In genomic region chr14:88823968-88824313, GRCh38 we compare ENCODE assay signal across 8 cellular contexts. TPM values are rescaled to one million over a fixed set of nuclear protein-coding genes. Genes with fewer than 3 reads are reported as not detected.
A peak's percentile ranks its signal among the peaks of the same experiment; 100 is the strongest.
DNase-seq lines count a peak whose midpoint lies in the region; ATAC-seq and TF ChIP-seq lines count a peak whose summit lies in the region.

No MANE protein-coding gene starts in this region.

- no peak for ATAC-seq in Right ventricle myocardium superior (ENCODE audit: poor library complexity)
- no peak for ATAC-seq in effector memory CD8-positive, alpha-beta T cell (replicated peaks)

- no peaks in the 10 kb centered on the region for H3K36me3 Mint-ChIP-seq in effector memory CD8-positive, alpha-beta T cell (ENCODE audit: insufficient read depth)

- H3K4me1 ChIP-seq in left ventricle myocardium inferior (peaks cover 17% of the 10 kb centered on the region), ovary (ENCODE audit: insufficient read depth) (peaks cover 14% of the 10 kb centered on the region)

- H3K27me3 Mint-ChIP-seq in effector memory CD8-positive, alpha-beta T cell, result peaks cover 13 to 19% of the 10 kb centered on the region in 2 donors

- H3K9me3 ChIP-seq in left ventricle myocardium inferior (replicated peaks) (no peaks in the 10 kb centered on the region), ovary (no peaks in the 10 kb centered on the region)

- H3K27ac Mint-ChIP-seq in effector memory CD8-positive, alpha-beta T cell, result peak overlapping the region; percentile 97 to 98

- intact Hi-C loops in left ventricle myocardium inferior (cut with micrococcal nuclease), result no loop called here
- intact Hi-C loops in Right ventricle myocardium superior (cut with DNase I), result no loop called here
- intact Hi-C loops in ovary (cut with DNase I), result no loop called here

- WGBS in ovary, 3 donors, result 3 to 7% (median 6%) methylated on average over 9 of the region's 9 CpGs

- peaks cover 5% of the 10 kb centered on the region for H3K27me3 ChIP-seq in left ventricle myocardium inferior (ENCODE audit: low read depth)
- no peaks in the 10 kb centered on the region for H3K27me3 ChIP-seq in ovary

- H3K9me3 Mint-ChIP-seq in effector memory CD8-positive, alpha-beta T cell, result no peaks in the 10 kb centered on the region

- H3K4me3 ChIP-seq in left ventricle myocardium inferior (peak overlapping the region; percentile 88), ovary (peak overlapping the region; percentile 69)
- H3K4me3 ChIP-seq in Jurkat, Clone E6-1 (ENCODE audit: low read length), result peak overlapping the region; percentile 90

- DNase-seq in left ventricle myocardium inferior (no peak), Right ventricle myocardium superior (no peak), ovary (no peak), C1 segment of cervical spinal cord (lab: John Stamatoyannopoulos, UW) (no peak)
- no peak for DNase-seq in Jurkat, Clone E6-1 (ENCODE audit: low read depth, low spot score)
- no peak for DNase-seq in effector memory CD8-positive, alpha-beta T cell
- no peak for DNase-seq in activated CD4-positive, alpha-beta T cell treated with anti-CD3 and anti-CD28 coated beads, Interleukin-2, amount 50 U/mL, for 4 hours
- DNase-seq in stimulated activated CD4-positive, alpha-beta T cell treated with anti-CD3 and anti-CD28 coated beads, Interleukin-2, amount 100 ng/mL, for 24 hours, result no peak

- H3K27ac ChIP-seq in left ventricle myocardium inferior (replicated peaks) (peak overlapping the region; percentile 94), ovary (peak overlapping the region; percentile 76 to 87)

- H3K36me3 ChIP-seq in left ventricle myocardium inferior, result no peaks in the 10 kb centered on the region
- no peaks in the 10 kb centered on the region for H3K36me3 ChIP-seq in ovary

- no peak for TF ChIP-seq CTCF in left ventricle myocardium inferior (IDR thresholded peaks at IDR 0.05; ENCODE audit: borderline replicate concordance)
- TF ChIP-seq CTCF in ovary (IDR thresholded peaks at IDR 0.05), result no peak

- H3K4me1 Mint-ChIP-seq in effector memory CD8-positive, alpha-beta T cell (ENCODE audit: low read depth in 2 of 2), result peaks cover 8 to 12% of the 10 kb centered on the region in 2 donors

- peak overlapping the region; percentile 69 to 80 for H3K4me3 Mint-ChIP-seq in effector memory CD8-positive, alpha-beta T cell

- TF ChIP-seq POLR2A in ovary (IDR thresholded peaks at IDR 0.05), result no peak

- TF ChIP-seq EP300 in ovary (IDR thresholded peaks at IDR 0.05), result no peak

RNA-seq across cellular contexts. Expression of gene TTC8, which starts 0.5 kb away (rescaled TPM):
- total RNA-seq in left ventricle myocardium inferior (8.9 TPM), Right ventricle myocardium superior (5.2 TPM), ovary (10 to 100 TPM; 40.3 to 98.1 (median 73.2) TPM)
- polyA plus RNA-seq in Jurkat, Clone E6-1 (2012; ENCODE audit: insufficient read depth, insufficient read length), result 5.8 TPM
- 10 to 100 TPM; 50.7 to 66.4 TPM for polyA plus RNA-seq in ovary

RNA-seq across cellular contexts. Expression of gene EML5, which starts 31.2 kb away (rescaled TPM):
- total RNA-seq in left ventricle myocardium inferior, result 0.36 TPM
- 0.16 TPM for total RNA-seq in Right ventricle myocardium superior
- polyA plus RNA-seq in Jurkat, Clone E6-1 (2012; ENCODE audit: insufficient read depth, insufficient read length), result 3.3 TPM
- 10 to 100 TPM in 6 of 7 donors, 1 to 10 TPM in 1; 8.5 to 86.5 (median 37.0) TPM for total RNA-seq in ovary
- 10 to 100 TPM in 1 of 2 donors, 1 to 10 TPM in 1; 5.7 to 15.8 TPM for polyA plus RNA-seq in ovary
